29 cellular contexts compared by ENCODE assay signal in the genomic region with DNA sequence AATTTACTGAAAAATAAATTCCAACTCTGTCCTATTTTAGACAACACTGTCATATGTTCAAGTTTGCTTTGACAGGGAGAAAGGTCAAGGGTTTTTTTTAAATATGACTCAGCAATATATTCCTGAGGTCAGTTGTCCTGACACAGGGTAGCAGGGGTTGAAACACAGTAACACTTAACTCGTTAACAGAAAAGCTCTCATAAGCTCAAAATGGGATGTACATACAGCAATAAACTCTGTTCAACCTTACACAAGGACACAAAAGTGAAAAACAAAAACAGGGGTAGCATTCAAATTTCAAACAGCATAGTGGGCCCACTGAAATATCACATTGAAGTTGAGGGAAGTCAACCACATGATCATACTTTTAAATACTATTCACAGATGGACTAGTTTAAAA.
"Had no signal": no experiment of that assay in that cellular context is flagged by ENCODE, and none has a peak within 500 bp of the region (broad histone marks: within the 10 kb centered on the region; RNA-seq: fewer than 3 reads in every experiment).

No MANE protein-coding gene starts in this region.

- DNase-seq: activated CD4-positive, alpha-beta T cell treated with anti-CD3 and anti-CD28 coated beads for 1 hour; activated CD4-positive, alpha-beta T cell treated with anti-CD3 and anti-CD28 coated beads, Interleukin-2, amount 10 ng/mL, durations not matched to agents 24 days and 14 days; activated CD4-positive, alpha-beta T cell treated with anti-CD3 and anti-CD28 coated beads, Interleukin-2, amount 50 U/mL, for 48 hours; activated CD8-positive, alpha-beta memory T cell treated with anti-CD3 and anti-CD28 coated beads, Interleukin-2, amount 10 ng/mL, durations not matched to agents 7 days and 5 days; activated gamma-delta T cell; activated naive CD4-positive, alpha-beta T cell treated with anti-CD3 and anti-CD28 coated beads for 36 hours; activated T-cell treated with anti-CD3 and anti-CD28 coated beads, Interleukin-2, amount 50 U/mL, for 4 hours; brain microvascular endothelial cell; cerebellar nuclear complex; Kasumi-1; NCI-H1048; NCI-H146; NCI-H187 treated with DMSO at 0.1 percent for 48 hours; NCI-H2081 treated with DMSO at 0.1 percent for 48 hours; NCI-H2227 treated with DMSO at 0.1 percent for 48 hours; NCI-H446 treated with DMSO at 0.1 percent for 48 hours; NCI-H526; NCI-H774; NK-92 treated with Interleukin-12 subunit alpha and Interleukin-12 subunit beta, amount 100 ng/mL, for 24 hours; Peyer's patch; Right ventricle myocardium superior; SJCRH30 had no signal

- ATAC-seq: activated CD8-positive, alpha-beta memory T cell treated with anti-CD3 and anti-CD28 coated beads, Interleukin-2, amount 10 ng/mL, durations not matched to agents 7 days and 5 days; activated T-cell treated with anti-CD3 and anti-CD28 coated beads, Interleukin-2, amount 50 U/mL, for 4 hours; activated T-helper 17 cell treated with anti-CD3 and anti-CD28 coated beads, Interleukin-2, amount 50 U/mL, for 72 hours; WTC11 had no signal

- H3K27ac ChIP-seq: brain microvascular endothelial cell, cardiac muscle cell, Peyer's patch, RWPE1, SJCRH30 had no signal

- H3K4me3 Mint-ChIP-seq: activated CD4-positive, alpha-beta T cell treated with anti-CD3 and anti-CD28 coated beads, Interleukin-2, amount 10 ng/mL, durations not matched to agents 24 days and 14 days; activated CD8-positive, alpha-beta memory T cell treated with anti-CD3 and anti-CD28 coated beads, Interleukin-2, amount 10 ng/mL, durations not matched to agents 7 days and 5 days; activated naive CD4-positive, alpha-beta T cell treated with anti-CD3 and anti-CD28 coated beads for 36 hours; activated naive CD8-positive, alpha-beta T cell; activated T-cell treated with anti-CD3 and anti-CD28 coated beads, Interleukin-2, amount 50 U/mL, for 4 hours; activated T-helper 17 cell treated with anti-CD3 and anti-CD28 coated beads, Interleukin-2, amount 50 U/mL, for 72 hours; T-helper 1 cell treated with Interleukin-12 subunit alpha and Interleukin-12 subunit beta and Interleukin-4 antibody, amounts not matched to agents 30 μg/mL and 1 μg/mL, for 36 hours; WTC11 had no signal

- FAIRE-seq: colon had no signal

- H3K4me3 ChIP-seq: cardiac muscle cell, Peyer's patch, SJCRH30 had no signal

- H3K27me3 Mint-ChIP-seq: activated CD8-positive, alpha-beta memory T cell treated with anti-CD3 and anti-CD28 coated beads, Interleukin-2, amount 10 ng/mL, durations not matched to agents 7 days and 5 days had no signal

- H3K9me3 Mint-ChIP-seq: activated CD4-positive, alpha-beta T cell treated with anti-CD3 and anti-CD28 coated beads, Interleukin-2, amount 10 ng/mL, durations not matched to agents 24 days and 14 days; activated T-cell treated with anti-CD3 and anti-CD28 coated beads, Interleukin-2, amount 50 U/mL, for 4 hours; activated T-helper 17 cell treated with anti-CD3 and anti-CD28 coated beads, Interleukin-2, amount 50 U/mL, for 72 hours; T-helper 1 cell treated with Interleukin-12 subunit alpha and Interleukin-12 subunit beta and Interleukin-4 antibody, amounts not matched to agents 30 μg/mL and 1 μg/mL, for 36 hours; WTC11 had no signal

- H3K36me3 ChIP-seq: brain microvascular endothelial cell, cardiac muscle cell, Peyer's patch, SJCRH30 had no signal

- H3K4me1 ChIP-seq: Peyer's patch, SJCRH30 had no signal

- H3K27ac Mint-ChIP-seq: activated CD4-positive, alpha-beta T cell treated with anti-CD3 and anti-CD28 coated beads, Interleukin-2, amount 10 ng/mL, durations not matched to agents 24 days and 14 days; activated CD8-positive, alpha-beta memory T cell treated with anti-CD3 and anti-CD28 coated beads, Interleukin-2, amount 10 ng/mL, durations not matched to agents 7 days and 5 days; activated naive CD4-positive, alpha-beta T cell treated with anti-CD3 and anti-CD28 coated beads for 36 hours; activated naive CD8-positive, alpha-beta T cell; activated T-helper 17 cell treated with anti-CD3 and anti-CD28 coated beads, Interleukin-2, amount 50 U/mL, for 72 hours; T-helper 1 cell treated with Interleukin-12 subunit alpha and Interleukin-12 subunit beta and Interleukin-4 antibody, amounts not matched to agents 30 μg/mL and 1 μg/mL, for 36 hours; WTC11 had no signal

- H3K9me3 ChIP-seq: Peyer's patch, SJCRH30 had no signal

- H3K27me3 ChIP-seq: brain microvascular endothelial cell, cardiac muscle cell, Peyer's patch, SJCRH30 had no signal

- H3K36me3 Mint-ChIP-seq: activated CD8-positive, alpha-beta memory T cell treated with anti-CD3 and anti-CD28 coated beads, Interleukin-2, amount 10 ng/mL, durations not matched to agents 7 days and 5 days; activated naive CD8-positive, alpha-beta T cell; WTC11 had no signal

- H3K4me1 Mint-ChIP-seq: activated CD4-positive, alpha-beta T cell treated with anti-CD3 and anti-CD28 coated beads, Interleukin-2, amount 10 ng/mL, durations not matched to agents 24 days and 14 days; activated CD8-positive, alpha-beta memory T cell treated with anti-CD3 and anti-CD28 coated beads, Interleukin-2, amount 10 ng/mL, durations not matched to agents 7 days and 5 days; activated T-helper 17 cell treated with anti-CD3 and anti-CD28 coated beads, Interleukin-2, amount 50 U/mL, for 72 hours had no signal
